In the genomic region with DNA sequence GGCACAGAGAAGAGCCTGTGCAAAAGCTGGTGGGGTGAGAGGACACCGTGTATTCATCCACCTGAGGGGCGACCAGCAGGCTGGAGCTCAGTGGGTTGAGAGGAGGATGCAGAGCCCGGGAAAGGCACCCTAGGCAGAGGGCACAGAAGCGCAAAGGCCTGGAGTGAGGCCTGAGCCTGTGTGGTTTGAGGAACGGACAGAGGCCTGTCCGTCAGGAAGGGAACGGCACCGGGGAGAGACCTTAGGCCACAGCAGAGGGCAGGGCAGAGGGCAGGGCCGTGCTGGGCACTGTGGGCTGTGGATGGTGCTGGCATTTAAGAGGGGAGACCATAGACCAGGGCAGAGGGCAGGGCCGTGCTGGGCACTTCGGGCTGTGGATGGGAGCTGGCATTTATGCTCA, we compare ENCODE assay signal across 10 cellular contexts. TPM values are rescaled to one million over a fixed set of nuclear protein-coding genes. Genes with fewer than 3 reads are reported as not detected.
DNase-seq lines count a peak whose midpoint lies in the region; ATAC-seq and TF ChIP-seq lines count a peak whose summit lies in the region.
"Not testable (repeated sequence)": the region's sequence is repeated elsewhere in the genome, so short reads cannot be mapped to it uniquely, and the experiment has no call there.
"Had no signal": no experiment of that assay in that cellular context is flagged by ENCODE, and none has a peak within 500 bp of the region (broad histone marks: within the 10 kb centered on the region; RNA-seq: fewer than 3 reads in every experiment).

No MANE protein-coding gene starts in this region.

- H3K4me3 Mint-ChIP-seq in activated CD4-positive, alpha-beta memory T cell treated with anti-CD3 and anti-CD28 coated beads, Interleukin-2, amount 10 ng/mL, durations not matched to agents 7 days and 5 days; activated T-helper 2 cell treated with anti-CD3 and anti-CD28 coated beads, Interferon-gamma antibody, Interleukin-2, Interleukin-4, amounts not matched to agents 10 μg/mL and 5 μg/mL and 100 μg/mL, durations not matched to agents 14 hours and 24 hours and 36 hours (ENCODE audit: low read depth): not testable (repeated sequence)

- not testable (repeated sequence) for H3K36me3 ChIP-seq in upper lobe of right lung

- TF ChIP-seq CTCF in upper lobe of right lung (IDR thresholded peaks at IDR 0.05), result not testable (repeated sequence)

- H3K27ac Mint-ChIP-seq in activated CD4-positive, alpha-beta memory T cell treated with anti-CD3 and anti-CD28 coated beads, Interleukin-2, amount 10 ng/mL, durations not matched to agents 7 days and 5 days, result peak overlapping the region; percentile 47
- H3K27ac Mint-ChIP-seq in activated T-helper 2 cell treated with anti-CD3 and anti-CD28 coated beads, Interferon-gamma antibody, Interleukin-2, Interleukin-4, amounts not matched to agents 10 μg/mL and 5 μg/mL and 100 μg/mL, durations not matched to agents 14 hours and 24 hours and 36 hours, result peak overlapping the region; percentile 22

- not testable (repeated sequence) for ATAC-seq in Right ventricle myocardium inferior, upper lobe of right lung

- POLR2A ChIA-PET in activated CD4-positive, alpha-beta memory T cell treated with anti-CD3 and anti-CD28 coated beads, Interleukin-2, amount 10 ng/mL, durations not matched to agents 7 days and 5 days (lab: Charles Lee), result not testable (repeated sequence)

- H3K4me3 ChIP-seq in upper lobe of right lung, result not testable (repeated sequence)

- CTCF ChIA-PET in activated CD4-positive, alpha-beta memory T cell treated with anti-CD3 and anti-CD28 coated beads, Interleukin-2, amount 10 ng/mL, durations not matched to agents 7 days and 5 days (lab: Charles Lee), result not testable (repeated sequence)

- H3K4me1 Mint-ChIP-seq in activated CD4-positive, alpha-beta memory T cell treated with anti-CD3 and anti-CD28 coated beads, Interleukin-2, amount 10 ng/mL, durations not matched to agents 7 days and 5 days, result not testable (repeated sequence)
- H3K4me1 Mint-ChIP-seq in activated T-helper 2 cell treated with anti-CD3 and anti-CD28 coated beads, Interferon-gamma antibody, Interleukin-2, Interleukin-4, amounts not matched to agents 10 μg/mL and 5 μg/mL and 100 μg/mL, durations not matched to agents 14 hours and 24 hours and 36 hours (ENCODE audit: low read depth), result peaks cover 10% of the 10 kb centered on the region

- not testable (repeated sequence) for H3K4me1 ChIP-seq in upper lobe of right lung

- not testable (repeated sequence) for H3K27me3 Mint-ChIP-seq in activated CD4-positive, alpha-beta memory T cell treated with anti-CD3 and anti-CD28 coated beads, Interleukin-2, amount 10 ng/mL, durations not matched to agents 7 days and 5 days; activated T-helper 2 cell treated with anti-CD3 and anti-CD28 coated beads, Interferon-gamma antibody, Interleukin-2, Interleukin-4, amounts not matched to agents 10 μg/mL and 5 μg/mL and 100 μg/mL, durations not matched to agents 14 hours and 24 hours and 36 hours (ENCODE audit: low read depth)

- DNase-seq in D341Med (ENCODE audit: low spot score) (peak; percentile 5), Right ventricle myocardium inferior (ENCODE audit: missing footprints) (peak; percentile 43), upper lobe of right lung (peak; percentile 47)
- not testable (repeated sequence) for DNase-seq in activated CD4-positive, alpha-beta memory T cell treated with anti-CD3 and anti-CD28 coated beads, Interleukin-2, amount 10 ng/mL, durations not matched to agents 7 days and 5 days; activated T-helper 2 cell treated with anti-CD3 and anti-CD28 coated beads, Interferon-gamma antibody, Interleukin-2, Interleukin-4, amounts not matched to agents 10 μg/mL and 5 μg/mL and 100 μg/mL, durations not matched to agents 14 hours and 24 hours and 36 hours (ENCODE audit: low spot score)
- peak; percentile 21 for DNase-seq in stimulated activated CD8-positive, alpha-beta memory T cell treated with anti-CD3 and anti-CD28 coated beads, Interleukin-4, amount 100 ng/mL, for 48 hours

- intact Hi-C loops in activated T-helper 2 cell treated with anti-CD3 and anti-CD28 coated beads, Interferon-gamma antibody, Interleukin-2, Interleukin-4, amounts not matched to agents 10 μg/mL and 5 μg/mL and 100 μg/mL, durations not matched to agents 14 hours and 24 hours and 36 hours (cut with micrococcal nuclease); Right ventricle myocardium inferior (cut with DNase I); upper lobe of right lung (cut with DNase I): not testable (repeated sequence)

- not testable (repeated sequence) for H3K27ac ChIP-seq in upper lobe of right lung

- not testable (repeated sequence) for H3K9me3 Mint-ChIP-seq in activated CD4-positive, alpha-beta memory T cell treated with anti-CD3 and anti-CD28 coated beads, Interleukin-2, amount 10 ng/mL, durations not matched to agents 7 days and 5 days; activated T-helper 2 cell treated with anti-CD3 and anti-CD28 coated beads, Interferon-gamma antibody, Interleukin-2, Interleukin-4, amounts not matched to agents 10 μg/mL and 5 μg/mL and 100 μg/mL, durations not matched to agents 14 hours and 24 hours and 36 hours

- not testable (repeated sequence) for H3K9me3 ChIP-seq in upper lobe of right lung

- H3K36me3 Mint-ChIP-seq in activated CD4-positive, alpha-beta memory T cell treated with anti-CD3 and anti-CD28 coated beads, Interleukin-2, amount 10 ng/mL, durations not matched to agents 7 days and 5 days (ENCODE audit: low read depth), result not testable (repeated sequence)
- peaks cover 54% of the 10 kb centered on the region for H3K36me3 Mint-ChIP-seq in activated T-helper 2 cell treated with anti-CD3 and anti-CD28 coated beads, Interferon-gamma antibody, Interleukin-2, Interleukin-4, amounts not matched to agents 10 μg/mL and 5 μg/mL and 100 μg/mL, durations not matched to agents 14 hours and 24 hours and 36 hours (ENCODE audit: low read depth)

- H3K27me3 ChIP-seq in upper lobe of right lung, result not testable (repeated sequence)

RNA-seq across cellular contexts. Expression of a gene that starts 59.5 kb away (rescaled TPM):
- not detected for total RNA-seq in activated CD4-positive, alpha-beta memory T cell treated with anti-CD3 and anti-CD28 coated beads, Interleukin-2, amount 10 ng/mL, durations not matched to agents 7 days and 5 days
- 0.87 and 1.3 TPM in 2 replicates for total RNA-seq in activated T-helper 2 cell treated with anti-CD3 and anti-CD28 coated beads, Interferon-gamma antibody, Interleukin-2, Interleukin-4, amounts not matched to agents 10 μg/mL and 5 μg/mL and 100 μg/mL, durations not matched to agents 14 hours and 24 hours and 36 hours
- total RNA-seq in Right ventricle myocardium inferior (327 TPM), upper lobe of right lung (59.4 TPM)
- total RNA-seq: Calu3; CD4-positive, alpha-beta T cell; CD8-positive, alpha-beta T cell; Daoy had no signal

Comparison
In these comparisons a context has a peak if more than half of its experiments do, and no peak if none do; other contexts are left out.
1. RNA of a gene that starts 59.5 kb away (total RNA-seq): 327 TPM in Right ventricle myocardium inferior (single experiment) and 59.4 TPM in upper lobe of right lung (single experiment); 0.87 to 1.3 TPM in activated T-helper 2 cell treated with anti-CD3 and anti-CD28 coated beads, Interferon-gamma antibody, Interleukin-2, Interleukin-4, amounts not matched to agents 10 μg/mL and 5 μg/mL and 100 μg/mL, durations not matched to agents 14 hours and 24 hours and 36 hours and not detected in activated CD4-positive, alpha-beta memory T cell treated with anti-CD3 and anti-CD28 coated beads, Interleukin-2, amount 10 ng/mL, durations not matched to agents 7 days and 5 days; every median in the first group is over 10 times any median in the second.